ENCODE assay signal across 19 cellular contexts in the genomic region with DNA sequence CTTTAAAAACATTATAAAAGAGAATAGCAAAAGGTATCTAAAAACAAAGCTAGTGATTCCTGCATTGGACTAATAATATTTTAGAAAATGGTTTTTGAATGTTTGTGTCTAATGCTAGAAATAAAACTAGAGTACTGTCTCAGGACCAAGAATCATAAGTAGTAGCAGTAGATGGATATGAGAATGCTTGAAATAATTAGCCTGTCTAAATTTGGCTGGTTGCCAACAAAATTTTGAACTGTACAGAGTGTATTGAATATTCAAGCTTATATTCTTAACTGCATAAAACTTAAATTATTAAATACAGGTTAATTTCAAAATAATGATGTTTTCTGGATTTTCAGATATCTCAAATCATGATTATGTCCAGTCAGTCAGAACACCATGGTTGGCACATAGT.
"Had no signal": no experiment of that assay in that cellular context is flagged by ENCODE, and none has a peak within 500 bp of the region (broad histone marks: within the 10 kb centered on the region; RNA-seq: fewer than 3 reads in every experiment).

No MANE protein-coding gene starts in this region.

- DNase-seq: activated CD4-positive, alpha-beta memory T cell treated with anti-CD3 and anti-CD28 coated beads, Interleukin-2, amount 10 ng/mL, durations not matched to agents 7 days and 5 days; activated CD4-positive, alpha-beta T cell treated with anti-CD3 and anti-CD28 coated beads, Interleukin-2, amount 10 ng/mL, durations not matched to agents 24 days and 14 days; activated CD8-positive, alpha-beta memory T cell treated with anti-CD3 and anti-CD28 coated beads, Interleukin-2, amount 10 ng/mL, durations not matched to agents 7 days and 5 days; activated gamma-delta T cell treated with Interleukin-2 at 50 U/mL for 16 hours; anterior cingulate cortex; body of pancreas; effector CD4-positive, alpha-beta T cell; hippocampal formation; left ventricle myocardium superior; pancreas; psoas muscle; stimulated activated CD4-positive, alpha-beta T cell treated with anti-CD3 and anti-CD28 coated beads, Interleukin-4, amount 100 ng/mL, for 4 hours; thyroid gland; upper lobe of right lung had no signal

- H3K27me3 ChIP-seq: body of pancreas, cardiac muscle cell, pancreas, right atrium auricular region, thyroid gland, upper lobe of right lung had no signal

- H3K4me3 ChIP-seq: body of pancreas, cardiac muscle cell, pancreas, psoas muscle, right atrium auricular region, thyroid gland, upper lobe of right lung had no signal

- ATAC-seq: activated CD4-positive, CD25-positive, alpha-beta regulatory T cell treated with anti-CD3 and anti-CD28 coated beads, Interleukin-2, amount 50 U/mL, for 24 hours; activated CD8-positive, alpha-beta memory T cell treated with anti-CD3 and anti-CD28 coated beads, Interleukin-2, amount 10 ng/mL, durations not matched to agents 7 days and 5 days; body of pancreas; left ventricle myocardium superior; natural killer cell treated with Interleukin-12 subunit alpha and Interleukin-12 subunit beta and Interleukin-15 and Interleukin-18, amount 100 ng/mL, for 72 hours; pancreas; psoas muscle; upper lobe of right lung had no signal

- H3K27ac ChIP-seq: body of pancreas, cardiac muscle cell, pancreas, psoas muscle, right atrium auricular region, thyroid gland, upper lobe of right lung had no signal

- H3K9me3 ChIP-seq: body of pancreas, pancreas, psoas muscle, right atrium auricular region, thyroid gland, upper lobe of right lung had no signal

- FAIRE-seq: frontal cortex, pancreas had no signal

- H3K4me1 ChIP-seq: right atrium auricular region had no signal

- H3K36me3 ChIP-seq: cardiac muscle cell, thyroid gland had no signal
